ENCODE assay signal across 8 cellular contexts in genomic region chr6:146857960-146858308, GRCh38.
A peak's percentile ranks its signal among the peaks of the same experiment; 100 is the strongest.
DNase-seq lines count a peak whose midpoint lies in the region; ATAC-seq and TF ChIP-seq lines count a peak whose summit lies in the region.

No MANE protein-coding gene starts in this region.

- H3K27me3 ChIP-seq in adrenal gland (no peaks in the 10 kb centered on the region), tibial artery (no peaks in the 10 kb centered on the region)

- no peaks in the 10 kb centered on the region for H3K36me3 ChIP-seq in adrenal gland (replicated peaks in 1 of 2)
- no peaks in the 10 kb centered on the region for H3K36me3 ChIP-seq in tibial artery

- 40 to 58% (median 48%) methylated on average over 4 of the region's 4 CpGs for WGBS in adrenal gland, 4 donors

- ATAC-seq in GM19351 (IDR thresholded peaks at IDR 0.05; ENCODE audit: unreplicated experiment), result peak; percentile 17
- ATAC-seq in HG03571 (IDR thresholded peaks at IDR 0.05; ENCODE audit: unreplicated experiment), result peak; percentile 24

- H3K27ac ChIP-seq in adrenal gland (peak overlapping the region in 4 of 5 donors; percentile 20 to 75 (median 48)), tibial artery (peak overlapping the region; percentile 58 to 70)

- peak overlapping the region; percentile 41 for H3K4me3 ChIP-seq in AG04449 (ENCODE audit: low read depth, low read length)
- H3K4me3 ChIP-seq in adrenal gland, result peak overlapping the region in 1 of 4 donors; percentile 47
- peak overlapping the region; percentile 45 to 46 for H3K4me3 ChIP-seq in tibial artery

- intact Hi-C loops in adrenal gland (cut with DNase I), result loop anchor here (5.0 to 10.0 kb wide), 2 partner anchors 344 to 427 kb away; partner anchors contain the start of gene STXBP5 (in 1 of the 2)
- intact Hi-C loops in tibial artery (cut with DNase I; ENCODE audit: low total_unique reads), result loop anchor here (2.0 kb wide), 1 partner anchor 427 kb away; no protein-coding TSS in a partner anchor

- H3K9me3 ChIP-seq in adrenal gland (replicated peaks in 1 of 3) (no peaks in the 10 kb centered on the region), tibial artery (no peaks in the 10 kb centered on the region)

- no peak for TF ChIP-seq POLR2A in adrenal gland (IDR thresholded peaks at IDR 0.05)

- TF ChIP-seq CTCF in AG04449 (IDR thresholded peaks at IDR 0.05; ENCODE audit: insufficient read depth, low read length, missing control alignments) (no peak), adrenal gland (IDR thresholded peaks at IDR 0.05) (no peak), tibial artery (IDR thresholded peaks at IDR 0.05) (no peak)

- H3K4me1 ChIP-seq in adrenal gland (replicated peaks in 1 of 2) (peaks cover 0 to 8% of the 10 kb centered on the region in 2 donors), tibial artery (peaks cover 0 to 6% (median 0%) of the 10 kb centered on the region in 4 donors)

- DNase-seq in AG04449 (ENCODE audit: low read depth, low spot score) (no peak), adrenal gland (no peak), iris pigment epithelial cell (ENCODE audit: low read depth) (peak; percentile 34), tibial artery (peak in 1 of 2 donors; percentile 24), EL (no peak), occipital lobe (lab: John Stamatoyannopoulos, UW) (no peak)

- CTCF ChIA-PET in AG04449 (lab: Yijun Ruan, JAX), result interaction anchor here (0.6 to 2.0 kb wide), 8 partner anchors 9 to 528 kb away, joined by 3 to 8 read pairs (median 4); no protein-coding TSS in a partner anchor

- POLR2A ChIA-PET in AG04449 (lab: Yijun Ruan, JAX), result no interaction called here
